In the genomic region with DNA sequence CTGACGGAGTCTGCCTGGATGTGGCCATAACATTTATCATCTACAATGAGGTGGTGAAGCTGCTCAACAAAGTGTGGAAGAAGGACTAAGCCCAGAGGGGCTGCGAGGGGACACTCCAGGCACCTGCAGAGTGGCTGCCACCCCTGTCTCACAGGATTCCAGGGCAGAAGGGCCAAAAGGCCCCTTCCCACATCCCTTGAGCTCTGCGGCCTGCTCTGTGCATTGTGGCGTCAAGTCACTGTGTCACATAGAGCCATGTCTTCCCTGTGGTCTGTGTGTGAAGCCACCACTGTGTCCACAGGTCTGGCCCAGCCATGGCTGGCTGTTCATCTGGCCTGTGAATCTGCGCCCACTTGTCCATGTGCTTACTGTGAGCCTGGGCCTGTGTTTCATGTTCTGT, we compare ENCODE assay signal across 18 cellular contexts.
DNase-seq lines count a peak whose midpoint lies in the region; ATAC-seq and TF ChIP-seq lines count a peak whose summit lies in the region.
"Had no signal": no experiment of that assay in that cellular context is flagged by ENCODE, and none has a peak within 500 bp of the region (broad histone marks: within the 10 kb centered on the region; RNA-seq: fewer than 3 reads in every experiment).

No MANE protein-coding gene starts in this region.

- H3K4me3 Mint-ChIP-seq in T-helper 17 cell, result no peak overlapping the region
- H3K4me3 Mint-ChIP-seq: CD4-positive, alpha-beta T cell had no signal

- peak in 1 of 2 donors; percentile 24 for ATAC-seq in lower lobe of right lung
- ATAC-seq in T-helper 17 cell, result no peak

- no peak overlapping the region for H3K27ac Mint-ChIP-seq in T-helper 17 cell
- H3K27ac Mint-ChIP-seq: CD4-positive, alpha-beta T cell; IgD-negative memory B cell had no signal

- H3K4me1 ChIP-seq in lower lobe of right lung (no peaks in the 10 kb centered on the region), spleen (no peaks in the 10 kb centered on the region)

- H3K36me3 ChIP-seq in lower lobe of right lung (no peaks in the 10 kb centered on the region), spleen (no peaks in the 10 kb centered on the region)

- H3K4me3 ChIP-seq in lower lobe of right lung (no peak overlapping the region), spleen (no peak overlapping the region)
- H3K4me3 ChIP-seq: GM23248 had no signal

- TF ChIP-seq POLR2A in spleen (IDR thresholded peaks at IDR 0.05), result no peak

- peak; percentile 26 for DNase-seq in ecto neural progenitor cell (ENCODE audit: low spot score)
- DNase-seq in lower lobe of right lung, result peak; percentile 22
- peak; percentile 54 for DNase-seq in spleen
- DNase-seq in ureter (ENCODE audit: low spot score), result peak; percentile 33
- DNase-seq in T-helper 17 cell, result no peak
- no peak for DNase-seq in NK-92 (lab: John Stamatoyannopoulos, UW; ENCODE audit: unreplicated experiment)
- no peak for DNase-seq in HuH-7 (ENCODE audit: low spot score)
- DNase-seq: ACHN, AML-193, DMS153, DMS79 treated with DMSO at 0.1 percent for 48 hours, GF-D8, GM23248, HCEC 1CT, KBM-7 had no signal

- no peaks in the 10 kb centered on the region for H3K27me3 Mint-ChIP-seq in T-helper 17 cell
- H3K27me3 Mint-ChIP-seq: CD4-positive, alpha-beta T cell; IgD-negative memory B cell had no signal

- TF ChIP-seq CTCF in lower lobe of right lung (IDR thresholded peaks at IDR 0.05), result no peak
- TF ChIP-seq CTCF in spleen (IDR thresholded peaks at IDR 0.05 in 8 of 11, conservative IDR thresholded peaks at IDR 0.05 in 3 of 11), result no peak

- H3K36me3 Mint-ChIP-seq in T-helper 17 cell (ENCODE audit: low read depth), result no peaks in the 10 kb centered on the region
- H3K36me3 Mint-ChIP-seq: IgD-negative memory B cell had no signal

- intact Hi-C loops in lower lobe of right lung (cut with DNase I) (no loop called here), spleen (cut with DNase I; ENCODE audit: low total_unique reads) (no loop called here)

- 80 to 100% (median 82%) methylated on average over 2 to 5 of the region's 5 CpGs for WGBS in spleen, 5 donors

- no peaks in the 10 kb centered on the region for H3K27me3 ChIP-seq in lower lobe of right lung (ENCODE audit: low read depth)
- no peaks in the 10 kb centered on the region for H3K27me3 ChIP-seq in spleen (replicated peaks in 1 of 7)

- H3K27ac ChIP-seq in lower lobe of right lung (no peak overlapping the region), spleen (no peak overlapping the region)
- H3K27ac ChIP-seq: C4-2B, GM23248 had no signal

- no peaks in the 10 kb centered on the region for H3K9me3 ChIP-seq in lower lobe of right lung
- peaks cover 0 to 65% (median 43%) of the 10 kb centered on the region in 8 donors for H3K9me3 ChIP-seq in spleen
- H3K9me3 ChIP-seq in T-helper 17 cell (ENCODE audit: control insufficient read depth, low read length, poor library complexity, severe bottlenecking), result no peaks in the 10 kb centered on the region

- H3K4me1 Mint-ChIP-seq in T-helper 17 cell, result no peaks in the 10 kb centered on the region
- H3K4me1 Mint-ChIP-seq: IgD-negative memory B cell had no signal

Comparison
In these comparisons a context has a peak if more than half of its experiments do, and no peak if none do; other contexts are left out.
1. DNase-seq: peak in ecto neural progenitor cell (single experiment), lower lobe of right lung (single experiment), spleen (single experiment) and ureter (single experiment); none in T-helper 17 cell (0 of 3), NK-92 (single experiment) and HuH-7 (single experiment).